9 cellular contexts compared by ENCODE assay signal in the genomic region with DNA sequence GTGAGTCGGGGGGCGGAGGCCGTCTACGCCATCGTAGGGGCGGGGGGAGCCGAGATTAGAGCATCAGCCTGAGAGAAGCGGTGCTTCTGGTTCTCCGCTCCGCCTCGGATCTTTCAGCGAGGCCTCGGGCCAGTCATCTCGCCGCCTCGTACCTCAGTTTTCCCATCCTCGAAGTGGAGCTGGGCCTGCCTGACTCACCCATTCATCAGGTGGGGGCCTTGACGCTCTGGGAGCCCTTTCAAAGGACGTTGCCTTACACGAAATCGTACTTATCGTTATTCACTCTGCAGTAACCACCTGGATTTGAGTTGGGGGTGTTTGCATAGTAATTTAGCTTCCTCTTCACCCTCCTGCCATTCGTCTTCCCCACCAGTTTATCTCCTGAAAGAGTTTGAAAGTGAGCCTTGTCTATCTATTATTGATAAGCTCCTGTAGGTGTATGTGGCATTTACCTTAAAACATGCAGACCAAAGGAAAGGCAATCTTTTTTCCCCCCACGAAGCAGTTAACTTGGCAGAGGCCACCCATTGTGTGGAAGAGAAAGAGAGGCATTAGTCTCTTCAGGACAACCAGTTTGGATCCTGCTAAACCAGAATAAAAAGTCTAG. TPM values are rescaled to one million over a fixed set of nuclear protein-coding genes. Genes with fewer than 3 reads are reported as not detected.
DNase-seq lines count a peak whose midpoint lies in the region; ATAC-seq and TF ChIP-seq lines count a peak whose summit lies in the region.
"Had no signal": no experiment of that assay in that cellular context is flagged by ENCODE, and none has a peak within 500 bp of the region (broad histone marks: within the 10 kb centered on the region; RNA-seq: fewer than 3 reads in every experiment).

No MANE protein-coding gene starts in this region.

- H3K36me3 Mint-ChIP-seq in Calu3 (ENCODE audit: insufficient read depth, unreplicated experiment) (peaks cover 46% of the 10 kb centered on the region), IgD-negative memory B cell (peaks cover 3% of the 10 kb centered on the region)

- no peaks in the 10 kb centered on the region for H3K27me3 Mint-ChIP-seq in Calu3 (ENCODE audit: unreplicated experiment)
- H3K27me3 Mint-ChIP-seq in IgD-negative memory B cell, result no peaks in the 10 kb centered on the region

- no peak for DNase-seq in Calu3
- DNase-seq in breast epithelium (ENCODE audit: low spot score in 2 of 2), result no peak
- DNase-seq in mesenchymal stem cell, result no peak
- no peak for DNase-seq in aorta
- no peak for DNase-seq in NCI-H524 (lab: John Stamatoyannopoulos, UW)

- peak overlapping the region; percentile 2 for H2BK15ac ChIP-seq in mesenchymal stem cell (ENCODE audit: low read depth, poor library complexity, severe bottlenecking)

- TF ChIP-seq CTCF in Calu3 (IDR thresholded peaks at IDR 0.05; ENCODE audit: unreplicated experiment) (no peak), breast epithelium (IDR thresholded peaks at IDR 0.05) (no peak)

- H3K4me1 Mint-ChIP-seq in Calu3 (ENCODE audit: low read depth, unreplicated experiment) (peaks cover 38% of the 10 kb centered on the region), IgD-negative memory B cell (peaks cover 29 to 42% (median 39%) of the 10 kb centered on the region in 3 donors)

- intact Hi-C loops in Calu3 (cut with micrococcal nuclease; ENCODE audit: unreplicated experiment) (no loop called here), breast epithelium (cut with DNase I; ENCODE audit: low total_unique reads) (loop anchor here (5.0 kb wide), 1 partner anchor 43 kb away; no protein-coding TSS in a partner anchor), aorta (cut with DNase I) (loop anchor here in 1 of 2 donors (5.0 kb wide), 2 partner anchors 233 to 438 kb away; a partner anchor contains a TSS)

- H3K4me1 ChIP-seq in breast epithelium (peaks cover 0 to 4% of the 10 kb centered on the region in 2 donors), mesenchymal stem cell (ENCODE audit: control insufficient read depth, insufficient read depth, low read depth, low read length) (peaks cover 4% of the 10 kb centered on the region), aorta (ENCODE audit: control insufficient read depth in 1 of 2, insufficient read depth in 2 of 2, low read length in 2 of 2) (peaks cover 0 to 3% of the 10 kb centered on the region in 2 donors)

- no peak overlapping the region for H2BK5ac ChIP-seq in mesenchymal stem cell (ENCODE audit: low read depth, low read length, poor library complexity, severe bottlenecking)

- H2BK12ac ChIP-seq in mesenchymal stem cell (ENCODE audit: low read length in 2 of 2), result peak overlapping the region in 1 of 2 experiments; percentile 73

- no peaks in the 10 kb centered on the region for H3K79me1 ChIP-seq in mesenchymal stem cell (replicated peaks; ENCODE audit: low read length, poor library complexity, severe bottlenecking)

- peak overlapping the region; percentile 40 for H4K8ac ChIP-seq in mesenchymal stem cell (ENCODE audit: low read length)

- peak overlapping the region in 1 of 2 experiments; percentile 94 for H3K14ac ChIP-seq in mesenchymal stem cell (ENCODE audit: low read length in 2 of 2)

- H3K4ac ChIP-seq in mesenchymal stem cell (ENCODE audit: low read depth in 1 of 2, low read length in 2 of 2), result peak overlapping the region; percentile 60 to 82

- H3K27me3 ChIP-seq in breast epithelium (no peaks in the 10 kb centered on the region), mesenchymal stem cell (ENCODE audit: control insufficient read depth in 1 of 2, insufficient read depth in 1 of 2, low read length in 2 of 2) (no peaks in the 10 kb centered on the region), aorta (ENCODE audit: control insufficient read depth in 1 of 2, insufficient read depth in 2 of 2, low read length in 1 of 2) (no peaks in the 10 kb centered on the region)

- H3K27ac Mint-ChIP-seq in Calu3 (ENCODE audit: unreplicated experiment) (peak overlapping the region; percentile 100), IgD-negative memory B cell (peak overlapping the region; percentile 81 to 98 (median 97))

- H3K9ac ChIP-seq in mesenchymal stem cell (ENCODE audit: low read length), result peak overlapping the region; percentile 96

- no peaks in the 10 kb centered on the region for H3K36me3 ChIP-seq in breast epithelium
- peaks cover 3 to 5% of the 10 kb centered on the region in 2 experiments for H3K36me3 ChIP-seq in mesenchymal stem cell (ENCODE audit: control insufficient read depth in 1 of 2, insufficient read depth in 2 of 2, low read depth in 1 of 2, low read length in 2 of 2)
- H3K36me3 ChIP-seq in aorta (ENCODE audit: control insufficient read depth in 1 of 2, insufficient read depth in 2 of 2, low read length in 1 of 2), result no peaks in the 10 kb centered on the region

- H3K4me3 ChIP-seq in breast epithelium (peak overlapping the region; percentile 65 to 89 (median 83)), mesenchymal stem cell (ENCODE audit: insufficient read depth in 1 of 2, low read depth in 1 of 2, low read length in 2 of 2) (peak overlapping the region; percentile 91 to 93), aorta (ENCODE audit: low read length in 2 of 2) (peak overlapping the region; percentile 46 to 95)

- ATAC-seq in aorta (ENCODE audit: low FRiP score), result no peak
- ATAC-seq in GM18505 (IDR thresholded peaks at IDR 0.05; ENCODE audit: unreplicated experiment), result no peak
- ATAC-seq in GM18517 (IDR thresholded peaks at IDR 0.05; ENCODE audit: unreplicated experiment), result no peak

- no peak overlapping the region for H4K91ac ChIP-seq in mesenchymal stem cell (ENCODE audit: low read length)

- peak overlapping the region; percentile 93 for H3K4me2 ChIP-seq in mesenchymal stem cell (ENCODE audit: low read length, poor library complexity, severe bottlenecking)

- H3K27ac ChIP-seq in breast epithelium (peak overlapping the region; percentile 92 to 97), mesenchymal stem cell (ENCODE audit: low read length, poor library complexity, severe bottlenecking) (peak overlapping the region; percentile 89), aorta (ENCODE audit: low read depth in 1 of 2, low read length in 2 of 2) (peak overlapping the region in 1 of 2 donors; percentile 92)

- TF ChIP-seq POLR2A in breast epithelium (IDR thresholded peaks at IDR 0.05) (no peak), GM18505 (IDR thresholded peaks at IDR 0.05; ENCODE audit: borderline replicate concordance, extremely low read depth, insufficient read depth, insufficient read length) (no peak)

- no TSS peak for BruUV-seq in Calu3 (replicated peaks; lab: Mats Ljungman, UMichigan)

- under 1% methylated on average over 18 of the region's 24 CpGs for WGBS in mesenchymal stem cell
- 0% methylated on average over 24 of the region's 24 CpGs for WGBS in aorta, 2 donors

- H3K4me3 Mint-ChIP-seq in Calu3 (ENCODE audit: low read depth, unreplicated experiment), result peak overlapping the region; percentile 92
- H3K4me3 Mint-ChIP-seq in IgD-negative memory B cell, result peak overlapping the region; percentile 87 to 99 (median 90)

- peak overlapping the region in 1 of 2 experiments; percentile 91 for H3K23ac ChIP-seq in mesenchymal stem cell (ENCODE audit: low read length in 2 of 2)

- H2BK120ac ChIP-seq in mesenchymal stem cell (ENCODE audit: low read depth, low read length), result no peak overlapping the region

- H3K9me3 ChIP-seq in breast epithelium (no peaks in the 10 kb centered on the region), mesenchymal stem cell (ENCODE audit: control insufficient read depth, low read length) (no peaks in the 10 kb centered on the region), aorta (ENCODE audit: control insufficient read depth, low read length) (no peaks in the 10 kb centered on the region)

- CTCF ChIA-PET in Calu3 (lab: Charles Lee), result interaction anchor here (1.0 to 1.8 kb wide), 4 partner anchors 10 to 46 kb away, joined by 3 to 7 read pairs (median 4); no protein-coding TSS in a partner anchor

- no peak overlapping the region for H2AK5ac ChIP-seq in mesenchymal stem cell (ENCODE audit: low read length, severe bottlenecking)

- H3K18ac ChIP-seq in mesenchymal stem cell (ENCODE audit: low read depth in 1 of 2, low read length in 2 of 2), result peak overlapping the region; percentile 89 to 97

- H3K9me3 Mint-ChIP-seq in Calu3 (ENCODE audit: low read depth, unreplicated experiment) (no peaks in the 10 kb centered on the region), IgD-negative memory B cell (no peaks in the 10 kb centered on the region)

- H2AFZ ChIP-seq in mesenchymal stem cell (ENCODE audit: low read depth, low read length), result peak overlapping the region; percentile 18

RNA-seq across cellular contexts. Expression of a gene that starts 0.7 kb away (rescaled TPM):
- total RNA-seq in Calu3 (2022) (284 and 286 TPM in 2 replicates), breast epithelium (10 to 100 TPM; 65.5 to 76.8 (median 72.8) TPM), aorta (100 to 1,000 TPM; 136 to 167 TPM)
- polyA plus RNA-seq in IgD-negative memory B cell (17.0 TPM), aorta (100 to 1,000 TPM in 1 of 2 donors, 10 to 100 TPM in 1; 86.2 to 143 TPM)
- polyA plus RNA-seq in mesenchymal stem cell (2013, experiment 1 of 2), result 77.4 TPM
- 77.5 TPM for polyA plus RNA-seq in mesenchymal stem cell (2013, experiment 2 of 2)

RNA-seq across cellular contexts. Expression of a gene that starts 14.5 kb away (rescaled TPM):
- total RNA-seq in Calu3 (2022) (not detected in 2 replicates), breast epithelium (10 to 100 TPM in 2 of 3 donors, 1 to 10 TPM in 1; 5.6 to 25.6 (median 12.3) TPM), aorta (1 to 10 TPM; 4.5 to 6.4 TPM)
- polyA plus RNA-seq in IgD-negative memory B cell (0.49 TPM), aorta (1 to 10 TPM; 1.5 to 5.4 TPM)
- polyA plus RNA-seq in mesenchymal stem cell (2013, experiment 1 of 2), result 4.8 TPM
- 4.7 TPM for polyA plus RNA-seq in mesenchymal stem cell (2013, experiment 2 of 2)
- total RNA-seq: T-helper 1 cell treated with Interleukin-12 subunit alpha and Interleukin-12 subunit beta and Interleukin-4 antibody, amounts not matched to agents 30 ng/mL and 1 ng/mL, for 36 hours had no signal

RNA-seq across cellular contexts. Expression of a gene that starts 49.3 kb away (rescaled TPM):
- total RNA-seq in Calu3 (2022), result not detected in 2 replicates
- not detected for polyA plus RNA-seq in IgD-negative memory B cell
- total RNA-seq in breast epithelium, result not detected
- not detected for polyA plus RNA-seq in mesenchymal stem cell (2013, experiment 1 of 2)
- polyA plus RNA-seq in mesenchymal stem cell (2013, experiment 2 of 2), result not detected
- not detected for total RNA-seq in aorta
- polyA plus RNA-seq in aorta, result not detected
- total RNA-seq: T-helper 1 cell treated with Interleukin-12 subunit alpha and Interleukin-12 subunit beta and Interleukin-4 antibody, amounts not matched to agents 30 ng/mL and 1 ng/mL, for 36 hours had no signal

RNA-seq across cellular contexts. Expression of a gene that starts 56.9 kb away (rescaled TPM):
- not detected in 2 replicates for total RNA-seq in Calu3 (2022)
- not detected for polyA plus RNA-seq in IgD-negative memory B cell
- under 1 TPM; 0.29 to 0.33 (median 0.32) TPM for total RNA-seq in breast epithelium
- polyA plus RNA-seq in mesenchymal stem cell (2013, experiment 1 of 2), result not detected
- not detected for polyA plus RNA-seq in mesenchymal stem cell (2013, experiment 2 of 2)
- not detected for total RNA-seq in aorta
- polyA plus RNA-seq in aorta, result under 1 TPM in 1 of 2 donors, not detected in 1; 0.05 TPM
- total RNA-seq: T-helper 1 cell treated with Interleukin-12 subunit alpha and Interleukin-12 subunit beta and Interleukin-4 antibody, amounts not matched to agents 30 ng/mL and 1 ng/mL, for 36 hours had no signal

RNA-seq across cellular contexts. Expression of a gene that starts 58.7 kb away (rescaled TPM):
- total RNA-seq in Calu3 (2022), result not detected in 2 replicates
- polyA plus RNA-seq in IgD-negative memory B cell, result not detected
- under 1 TPM in 1 of 3 donors, not detected in 2; 0.16 TPM for total RNA-seq in breast epithelium
- not detected for polyA plus RNA-seq in mesenchymal stem cell (2013, experiment 1 of 2)
- not detected for polyA plus RNA-seq in mesenchymal stem cell (2013, experiment 2 of 2)
- not detected for total RNA-seq in aorta
- polyA plus RNA-seq in aorta, result not detected
